15 cellular contexts compared by ENCODE assay signal in genomic region chr2:171515672-171516298, GRCh38. TPM values are rescaled to one million over a fixed set of nuclear protein-coding genes. Genes with fewer than 3 reads are reported as not detected.
DNase-seq lines count a peak whose midpoint lies in the region; FAIRE-seq and TF ChIP-seq lines count a peak whose summit lies in the region.
"Had no signal": no experiment of that assay in that cellular context is flagged by ENCODE, and none has a peak within 500 bp of the region (broad histone marks: within the 10 kb centered on the region; RNA-seq: fewer than 3 reads in every experiment).

No MANE protein-coding gene starts in this region.

- H3K4me3 ChIP-seq in SJSA1 (no peak overlapping the region), endothelial cell of umbilical vein (replicated peaks in 1 of 3; ENCODE audit: insufficient read depth in 1 of 3, low read depth in 1 of 3, low read length in 3 of 3) (no peak overlapping the region), neural progenitor cell (no peak overlapping the region), spleen (no peak overlapping the region)

- H4K20me1 ChIP-seq in endothelial cell of umbilical vein (replicated peaks; ENCODE audit: control insufficient read depth, extremely low read depth, insufficient read depth, low read length), result no peaks in the 10 kb centered on the region
- no peaks in the 10 kb centered on the region for H4K20me1 ChIP-seq in neural progenitor cell (ENCODE audit: low read depth)

- no peak overlapping the region for H3K4me2 ChIP-seq in endothelial cell of umbilical vein (ENCODE audit: insufficient read depth, low read length)
- peak overlapping the region; percentile 45 for H3K4me2 ChIP-seq in neural progenitor cell

- H3F3A ChIP-seq in neural progenitor cell (ENCODE audit: low read depth), result peaks cover 22% of the 10 kb centered on the region

- no peaks in the 10 kb centered on the region for H3K36me3 ChIP-seq in SJSA1
- no peaks in the 10 kb centered on the region for H3K36me3 ChIP-seq in endothelial cell of umbilical vein (ENCODE audit: control insufficient read depth in 2 of 2, extremely low read depth in 1 of 2, insufficient read depth in 2 of 2, low read length in 2 of 2)
- no peaks in the 10 kb centered on the region for H3K36me3 ChIP-seq in neural progenitor cell
- H3K36me3 ChIP-seq in spleen, result no peaks in the 10 kb centered on the region

- BruUV-seq in endothelial cell of umbilical vein (replicated peaks; lab: Mats Ljungman, UMichigan), result no TSS peak

- DNase-seq in GM03348 (ENCODE audit: low spot score) (peak; percentile 77), SJSA1 (ENCODE audit: low read depth in 1 of 2, low spot score in 2 of 2) (peak; percentile 70 to 82), endothelial cell of umbilical vein (ENCODE audit: low read depth, low spot score) (no peak), neural progenitor cell (ENCODE audit: low spot score) (peak; percentile 30), SHP77 (lab: John Stamatoyannopoulos, UW) (no peak), spleen (no peak), hippocampal formation (lab: John Stamatoyannopoulos, UW) (no peak), mesenteric fat pad (ENCODE audit: low spot score) (no peak)
- DNase-seq: activated naive CD4-positive, alpha-beta T cell treated with anti-CD3 and anti-CD28 coated beads, Interleukin-2, amount 50 U/mL, for 16 hours; H9; left cardiac atrium; NCI-H1092 treated with DMSO at 0.1 percent for 48 hours; NCI-H526 treated with DMSO at 0.1 percent for 48 hours; Right ventricle myocardium superior had no signal

- intact Hi-C loops in endothelial cell of umbilical vein (cut with micrococcal nuclease) (no loop called here), spleen (cut with DNase I; ENCODE audit: low total_unique reads) (no loop called here)

- no peaks in the 10 kb centered on the region for H3K36me3 Mint-ChIP-seq in neural progenitor cell

- H3K27me3 ChIP-seq in SJSA1 (replicated peaks), result no peaks in the 10 kb centered on the region
- peaks cover 0 to 5% of the 10 kb centered on the region in 2 experiments for H3K27me3 ChIP-seq in endothelial cell of umbilical vein (ENCODE audit: control insufficient read depth in 2 of 2, insufficient read depth in 2 of 2, low read length in 2 of 2)
- H3K27me3 ChIP-seq in neural progenitor cell, result no peaks in the 10 kb centered on the region
- H3K27me3 ChIP-seq in spleen (replicated peaks in 1 of 7), result peaks cover 0 to 9% (median 0%) of the 10 kb centered on the region in 7 donors

- TF ChIP-seq CTCF in endothelial cell of umbilical vein (IDR thresholded peaks at IDR 0.05; ENCODE audit: extremely low read depth in 1 of 2, insufficient read depth in 1 of 2, low read depth in 1 of 2, low read length in 2 of 2), result no peak
- no peak for TF ChIP-seq CTCF in neural progenitor cell (IDR thresholded peaks at IDR 0.05)
- no peak for TF ChIP-seq CTCF in spleen (IDR thresholded peaks at IDR 0.05 in 8 of 11, conservative IDR thresholded peaks at IDR 0.05 in 3 of 11)

- peak overlapping the region; percentile 91 for H3K27ac Mint-ChIP-seq in neural progenitor cell
- H3K27ac Mint-ChIP-seq: nephron had no signal

- no peak overlapping the region for H3K4me3 Mint-ChIP-seq in neural progenitor cell
- H3K4me3 Mint-ChIP-seq: H9 had no signal

- H3K9me1 ChIP-seq in endothelial cell of umbilical vein (replicated peaks; ENCODE audit: control insufficient read depth, extremely low read depth, insufficient read depth, low read length), result no peaks in the 10 kb centered on the region

- POLR2A ChIA-PET in endothelial cell of umbilical vein (lab: Charles Lee), result no interaction called here

- H3K27ac ChIP-seq in SJSA1, result no peak overlapping the region
- H3K27ac ChIP-seq in endothelial cell of umbilical vein (ENCODE audit: insufficient read depth, low read depth, low read length), result no peak overlapping the region
- H3K27ac ChIP-seq in neural progenitor cell, result no peak overlapping the region
- no peak overlapping the region for H3K27ac ChIP-seq in spleen

- peaks cover 12% of the 10 kb centered on the region for H3K4me1 ChIP-seq in SJSA1 (replicated peaks)
- no peaks in the 10 kb centered on the region for H3K4me1 ChIP-seq in endothelial cell of umbilical vein (ENCODE audit: control insufficient read depth, extremely low read depth, insufficient read depth, low read length)
- H3K4me1 ChIP-seq in neural progenitor cell, result peaks cover 35% of the 10 kb centered on the region
- H3K4me1 ChIP-seq in spleen, result peaks cover 0 to 24% (median 0%) of the 10 kb centered on the region in 6 donors

- H3K9me3 Mint-ChIP-seq in neural progenitor cell, result peaks cover 9% of the 10 kb centered on the region
- H3K9me3 Mint-ChIP-seq: nephron had no signal

- H3K27me3 Mint-ChIP-seq in neural progenitor cell (ENCODE audit: insufficient read depth, low read depth), result peaks cover 18% of the 10 kb centered on the region

- H3K4me1 Mint-ChIP-seq in neural progenitor cell, result peaks cover 37% of the 10 kb centered on the region

- H3K79me2 ChIP-seq in endothelial cell of umbilical vein (ENCODE audit: control insufficient read depth, insufficient read depth, low read length) (no peaks in the 10 kb centered on the region), neural progenitor cell (ENCODE audit: low read depth) (no peaks in the 10 kb centered on the region)

- H2AFZ ChIP-seq in endothelial cell of umbilical vein (ENCODE audit: low read depth, low read length) (no peak overlapping the region), neural progenitor cell (replicated peaks) (no peak overlapping the region)

- FAIRE-seq in endothelial cell of umbilical vein (lab: Jason Lieb, UNC), result no peak

- dilution Hi-C loops in endothelial cell of umbilical vein (cut with MboI; ENCODE audit: extremely low pct_ligation_motif_present, low sequenced_read_pairs), result no loop called here

- H3K9me3 ChIP-seq in SJSA1 (replicated peaks) (no peaks in the 10 kb centered on the region), endothelial cell of umbilical vein (replicated peaks; ENCODE audit: control insufficient read depth, insufficient read depth, low read length) (no peaks in the 10 kb centered on the region), neural progenitor cell (ENCODE audit: low read depth) (no peaks in the 10 kb centered on the region), spleen (no peaks in the 10 kb centered on the region)

- CTCF ChIA-PET in endothelial cell of umbilical vein (lab: Charles Lee), result interaction anchor here (0.7 kb wide), 1 partner anchor 51 kb away, joined by 3 read pairs; no protein-coding TSS in a partner anchor

- H3K9ac ChIP-seq in endothelial cell of umbilical vein (replicated peaks; ENCODE audit: extremely low read depth, insufficient read depth, low read length) (no peak overlapping the region), neural progenitor cell (no peak overlapping the region)

- 74 to 93% (median 82%) methylated on average over 6 of the region's 6 CpGs for WGBS in spleen, 5 donors

- TF ChIP-seq POLR2A in endothelial cell of umbilical vein (IDR thresholded peaks at IDR 0.05; ENCODE audit: low read depth, low read length), result no peak
- no peak for TF ChIP-seq POLR2A in spleen (IDR thresholded peaks at IDR 0.05)

TF ChIP-seq in endothelial cell of umbilical vein, 7 proteins besides CTCF, POLR2A, EP300 and RAD21:
- TF ChIP-seq POLR2AphosphoS5 (IDR thresholded peaks at IDR 0.05; ENCODE audit: insufficient read depth, low read depth, low read length), result no peak
- peak; percentile 18 for TF ChIP-seq FOS (IDR thresholded peaks at IDR 0.05; ENCODE audit: borderline replicate concordance, insufficient read depth, low read length)
- no peak for TF ChIP-seq MYC (IDR thresholded peaks at IDR 0.05; ENCODE audit: low read depth, low read length)
- no peak for TF ChIP-seq EZH2 (IDR thresholded peaks at IDR 0.05; ENCODE audit: borderline replicate concordance, low read depth, low read length, severe bottlenecking)
- TF ChIP-seq JUN (IDR thresholded peaks at IDR 0.05; ENCODE audit: borderline replicate concordance, insufficient read depth, insufficient read length, low read depth), result no peak

RNA-seq across cellular contexts. Expression of gene CYBRD1, which starts 6.5 kb away (rescaled TPM):
- total RNA-seq in SJSA1 (2014; rRNA removed; shearing (Covaris generic)), result 49.7 and 66.5 TPM in 2 replicates
- total RNA-seq in endothelial cell of umbilical vein (22.8 and 24.8 TPM in 2 replicates), neural progenitor cell (ENCODE audit: low replicate concordance) (5.8 and 11.1 TPM in 2 replicates), spleen (10 to 100 TPM; 18.8 to 61.7 (median 46.9) TPM), mesenteric fat pad (172 TPM)
- polyA plus RNA-seq in endothelial cell of umbilical vein (23.1 and 24.1 TPM in 2 replicates), spleen (10 to 100 TPM in 1 of 3 donors, 1 to 10 TPM in 2; 8.2 to 21.3 (median 9.4) TPM)
- 10.0 and 12.2 TPM in 2 replicates for polyA plus RNA-seq in endothelial cell of umbilical vein (2011; cell fraction: cytosol; rRNA removed)
- 11.2 and 11.4 TPM in 2 replicates for polyA plus RNA-seq in endothelial cell of umbilical vein (2011; cell fraction: nucleus; rRNA removed)
- polyA plus RNA-seq in endothelial cell of umbilical vein (2012), result 18.4 and 24.1 TPM in 2 replicates
- polyA minus RNA-seq in endothelial cell of umbilical vein, result 45.6 and 47.3 TPM in 2 replicates
- 1.4 TPM for polyA minus RNA-seq in endothelial cell of umbilical vein (2011; cell fraction: cytosol; rRNA and poly(A)+ RNA removed)
- polyA minus RNA-seq in endothelial cell of umbilical vein (2011; cell fraction: nucleus; rRNA and poly(A)+ RNA removed), result 7.1 and 9.3 TPM in 2 replicates

Comparison
In these comparisons a context has a peak if more than half of its experiments do, and no peak if none do; other contexts are left out.
1. DNase-seq: peak in GM03348 (single experiment), SJSA1 (2 of 2) and neural progenitor cell (single experiment); none in endothelial cell of umbilical vein (single experiment), SHP77 (0 of 2), spleen (single experiment), hippocampal formation (0 of 2) and mesenteric fat pad (single experiment).